20 cellular contexts compared by ENCODE assay signal in genomic region chr12:119807380-119807779, GRCh38.
"Had no signal": no experiment of that assay in that cellular context is flagged by ENCODE, and none has a peak within 500 bp of the region (broad histone marks: within the 10 kb centered on the region; RNA-seq: fewer than 3 reads in every experiment).

No MANE protein-coding gene starts in this region.

- H3K4me1 ChIP-seq: spleen had no signal

- H3K36me3 ChIP-seq: ascending aorta, breast epithelium, left ventricle myocardium inferior had no signal

- H3K4me3 ChIP-seq: ascending aorta, breast epithelium, coronary artery, left ventricle myocardium inferior, spleen, testis had no signal

- H3K27ac ChIP-seq: ascending aorta, breast epithelium, coronary artery, left ventricle myocardium inferior, spleen, testis, VCaP had no signal

- H3K9me3 ChIP-seq: ascending aorta, breast epithelium, left ventricle myocardium inferior, testis had no signal

- DNase-seq: activated CD4-positive, alpha-beta T cell treated with anti-CD3 and anti-CD28 coated beads, Interleukin-2, amount 50 U/mL, for 1 hour; activated CD4-positive, CD25-positive, alpha-beta regulatory T cell treated with anti-CD3 and anti-CD28 coated beads, Interleukin-2, amount 50 U/mL, for 72 hours; activated CD8-positive, alpha-beta memory T cell treated with anti-CD3 and anti-CD28 coated beads for 24 hours; activated CD8-positive, alpha-beta memory T cell treated with anti-CD3 and anti-CD28 coated beads, Interleukin-2, amount 50 U/mL, for 48 hours; activated gamma-delta T cell; foreskin melanocyte; kidney; left ventricle myocardium inferior; mammary epithelial cell; nephron progenitor cell; nucleus accumbens; posterior cingulate gyrus; spleen; stimulated activated CD4-positive, alpha-beta T cell treated with anti-CD3 and anti-CD28 coated beads, Interleukin-4, amount 100 ng/mL, for 4 hours; testis had no signal

- H3K27me3 ChIP-seq: ascending aorta, spleen, testis had no signal

- ATAC-seq: stimulated activated memory B cell treated with anti-CD40 and anti-IgM and Interleukin-4, amounts not matched to agents 10 μg/mL and 1 μg/mL and 100 μg/mL, for 72 hours had no signal
